ENCODE assay signal across 12 cellular contexts in genomic region chr1:17673335-17674075, GRCh38.
DNase-seq lines count a peak whose midpoint lies in the region; ATAC-seq lines count a peak whose summit lies in the region.
"Had no signal": no experiment of that assay in that cellular context is flagged by ENCODE, and none has a peak within 500 bp of the region (broad histone marks: within the 10 kb centered on the region; RNA-seq: fewer than 3 reads in every experiment).

No MANE protein-coding gene starts in this region.

- H2AK5ac ChIP-seq in neuronal stem cell (ENCODE audit: low read depth, low read length): peak overlapping the region; percentile 38

- H3K18ac ChIP-seq in neuronal stem cell (ENCODE audit: low read length): peak overlapping the region; percentile 72

- no peaks in the 10 kb centered on the region for H3K27me3 Mint-ChIP-seq in stimulated activated memory B cell treated with anti-CD40 and anti-IgM and Interleukin-4, amounts not matched to agents 10 μg/mL and 1 μg/mL and 100 μg/mL, for 72 hours

- H2BK120ac ChIP-seq in neuronal stem cell (ENCODE audit: low read depth, low read length): no peak overlapping the region

- intact Hi-C loops in head of caudate nucleus (cut with DNase I): no loop called here

- peak overlapping the region; percentile 11 for H3K23ac ChIP-seq in neuronal stem cell (ENCODE audit: low read depth, low read length, poor library complexity)

- peaks cover 32% of the 10 kb centered on the region for H3K4me1 Mint-ChIP-seq in stimulated activated memory B cell treated with anti-CD40 and anti-IgM and Interleukin-4, amounts not matched to agents 10 μg/mL and 1 μg/mL and 100 μg/mL, for 72 hours

- H2BK5ac ChIP-seq in neuronal stem cell (ENCODE audit: low read length): peak overlapping the region; percentile 46

- H3K79me1 ChIP-seq in neuronal stem cell (ENCODE audit: low read depth, low read length): peaks cover 13% of the 10 kb centered on the region

- H3K27me3 ChIP-seq in neuronal stem cell (ENCODE audit: control insufficient read depth in 3 of 3, insufficient read depth in 3 of 3, low read depth in 1 of 3, low read length in 3 of 3): peaks cover 0 to 3% (median 0%) of the 10 kb centered on the region in 3 experiments

- peaks cover 10% of the 10 kb centered on the region for H3K9me3 Mint-ChIP-seq in stimulated activated memory B cell treated with anti-CD40 and anti-IgM and Interleukin-4, amounts not matched to agents 10 μg/mL and 1 μg/mL and 100 μg/mL, for 72 hours
- H3K9me3 Mint-ChIP-seq: nephron had no signal

- H4K8ac ChIP-seq in neuronal stem cell (ENCODE audit: low read depth, low read length): no peak overlapping the region

- no peak overlapping the region for H4K91ac ChIP-seq in neuronal stem cell (ENCODE audit: low read depth, low read length, poor library complexity)

- peak overlapping the region; percentile 17 for H2BK12ac ChIP-seq in neuronal stem cell (ENCODE audit: low read length)

- no peaks in the 10 kb centered on the region for H3K9me3 ChIP-seq in neuronal stem cell (replicated peaks in 1 of 2; ENCODE audit: control insufficient read depth in 2 of 2, insufficient read depth in 1 of 2, low read depth in 1 of 2, low read length in 2 of 2)

- no peak for ATAC-seq in GM18867 (IDR thresholded peaks at IDR 0.05; ENCODE audit: unreplicated experiment)
- ATAC-seq in GM19395 (IDR thresholded peaks at IDR 0.05; ENCODE audit: unreplicated experiment): no peak
- ATAC-seq in stimulated activated memory B cell treated with anti-CD40 and anti-IgM and Interleukin-4, amounts not matched to agents 10 μg/mL and 1 μg/mL and 100 μg/mL, for 72 hours: no peak

- peaks cover 28 to 29% of the 10 kb centered on the region in 2 donors for H3K4me1 ChIP-seq in neuronal stem cell (ENCODE audit: control insufficient read depth in 2 of 2, insufficient read depth in 1 of 2, low read depth in 1 of 2, low read length in 2 of 2)

- no peak overlapping the region for H2BK15ac ChIP-seq in neuronal stem cell (ENCODE audit: low read length)

- H3K36me3 Mint-ChIP-seq in stimulated activated memory B cell treated with anti-CD40 and anti-IgM and Interleukin-4, amounts not matched to agents 10 μg/mL and 1 μg/mL and 100 μg/mL, for 72 hours: no peaks in the 10 kb centered on the region

- H3K27ac ChIP-seq in neuronal stem cell (replicated peaks; ENCODE audit: low read length): no peak overlapping the region

- H3K4me3 Mint-ChIP-seq in stimulated activated memory B cell treated with anti-CD40 and anti-IgM and Interleukin-4, amounts not matched to agents 10 μg/mL and 1 μg/mL and 100 μg/mL, for 72 hours: no peak overlapping the region
- H3K4me3 Mint-ChIP-seq: nephron had no signal

- H3K9ac ChIP-seq in neuronal stem cell (ENCODE audit: low read depth, low read length, poor library complexity): no peak overlapping the region

- H3K27ac Mint-ChIP-seq in stimulated activated memory B cell treated with anti-CD40 and anti-IgM and Interleukin-4, amounts not matched to agents 10 μg/mL and 1 μg/mL and 100 μg/mL, for 72 hours: no peak overlapping the region

- no CpG with 5 or more reads among the region's 12 CpGs for WGBS in neuronal stem cell (ENCODE audit: extremely low coverage in 2 of 2, insufficient read length in 2 of 2, insufficient replicate concordance in 1 of 2), 2 donors

- H3K4me2 ChIP-seq in neuronal stem cell (ENCODE audit: insufficient read depth, low read length, poor library complexity, severe bottlenecking): no peak overlapping the region

- no peak overlapping the region for H3K4ac ChIP-seq in neuronal stem cell (ENCODE audit: low read length)

- H3K36me3 ChIP-seq in neuronal stem cell (replicated peaks in 1 of 2; ENCODE audit: control insufficient read depth in 2 of 2, insufficient read depth in 2 of 2, low read length in 2 of 2): peaks cover 6 to 10% of the 10 kb centered on the region in 2 donors

- peak in 9 of 14 donors; percentile 28 to 63 (median 46) for DNase-seq in C1 segment of cervical spinal cord (lab: John Stamatoyannopoulos, UW)
- peak; percentile 14 for DNase-seq in NCI-H2227 treated with DMSO at 0.1 percent for 48 hours (lab: John Stamatoyannopoulos, UW)
- peak in 23 of 42 donors; percentile 19 to 68 (median 40) for DNase-seq in head of caudate nucleus
- DNase-seq in neuronal stem cell (ENCODE audit: low spot score): no peak
- no peak for DNase-seq in effector CD4-positive, alpha-beta T cell
- DNase-seq: activated naive CD4-positive, alpha-beta T cell treated with anti-CD3 and anti-CD28 coated beads, Interleukin-2, amount 50 U/mL, for 16 hours; NCI-H82; RPMI8226 had no signal

- no peak overlapping the region for H2AFZ ChIP-seq in neuronal stem cell (ENCODE audit: low read length)

- H3K14ac ChIP-seq in neuronal stem cell (ENCODE audit: low read length): peak overlapping the region; percentile 6

- H3K4me3 ChIP-seq in neuronal stem cell (ENCODE audit: low read length in 2 of 2): no peak overlapping the region

Comparison
In these comparisons a context has a peak if more than half of its experiments do, and no peak if none do; other contexts are left out.
1. DNase-seq: peak in C1 segment of cervical spinal cord (9 of 14), NCI-H2227 treated with DMSO at 0.1 percent for 48 hours (single experiment) and head of caudate nucleus (23 of 42); none in neuronal stem cell (single experiment) and effector CD4-positive, alpha-beta T cell (single experiment).